Comparison of ENCODE assay signal across 1 cellular context in genomic region chr9:134643306-134643705, GRCh38.
TF ChIP-seq lines count a peak whose summit lies in the region.

No MANE protein-coding gene starts in this region.

TF ChIP-seq in GM23338, 12 proteins besides CTCF, POLR2A, EP300 and RAD21 (continued from another document):
- TF ChIP-seq, protein P1, sequence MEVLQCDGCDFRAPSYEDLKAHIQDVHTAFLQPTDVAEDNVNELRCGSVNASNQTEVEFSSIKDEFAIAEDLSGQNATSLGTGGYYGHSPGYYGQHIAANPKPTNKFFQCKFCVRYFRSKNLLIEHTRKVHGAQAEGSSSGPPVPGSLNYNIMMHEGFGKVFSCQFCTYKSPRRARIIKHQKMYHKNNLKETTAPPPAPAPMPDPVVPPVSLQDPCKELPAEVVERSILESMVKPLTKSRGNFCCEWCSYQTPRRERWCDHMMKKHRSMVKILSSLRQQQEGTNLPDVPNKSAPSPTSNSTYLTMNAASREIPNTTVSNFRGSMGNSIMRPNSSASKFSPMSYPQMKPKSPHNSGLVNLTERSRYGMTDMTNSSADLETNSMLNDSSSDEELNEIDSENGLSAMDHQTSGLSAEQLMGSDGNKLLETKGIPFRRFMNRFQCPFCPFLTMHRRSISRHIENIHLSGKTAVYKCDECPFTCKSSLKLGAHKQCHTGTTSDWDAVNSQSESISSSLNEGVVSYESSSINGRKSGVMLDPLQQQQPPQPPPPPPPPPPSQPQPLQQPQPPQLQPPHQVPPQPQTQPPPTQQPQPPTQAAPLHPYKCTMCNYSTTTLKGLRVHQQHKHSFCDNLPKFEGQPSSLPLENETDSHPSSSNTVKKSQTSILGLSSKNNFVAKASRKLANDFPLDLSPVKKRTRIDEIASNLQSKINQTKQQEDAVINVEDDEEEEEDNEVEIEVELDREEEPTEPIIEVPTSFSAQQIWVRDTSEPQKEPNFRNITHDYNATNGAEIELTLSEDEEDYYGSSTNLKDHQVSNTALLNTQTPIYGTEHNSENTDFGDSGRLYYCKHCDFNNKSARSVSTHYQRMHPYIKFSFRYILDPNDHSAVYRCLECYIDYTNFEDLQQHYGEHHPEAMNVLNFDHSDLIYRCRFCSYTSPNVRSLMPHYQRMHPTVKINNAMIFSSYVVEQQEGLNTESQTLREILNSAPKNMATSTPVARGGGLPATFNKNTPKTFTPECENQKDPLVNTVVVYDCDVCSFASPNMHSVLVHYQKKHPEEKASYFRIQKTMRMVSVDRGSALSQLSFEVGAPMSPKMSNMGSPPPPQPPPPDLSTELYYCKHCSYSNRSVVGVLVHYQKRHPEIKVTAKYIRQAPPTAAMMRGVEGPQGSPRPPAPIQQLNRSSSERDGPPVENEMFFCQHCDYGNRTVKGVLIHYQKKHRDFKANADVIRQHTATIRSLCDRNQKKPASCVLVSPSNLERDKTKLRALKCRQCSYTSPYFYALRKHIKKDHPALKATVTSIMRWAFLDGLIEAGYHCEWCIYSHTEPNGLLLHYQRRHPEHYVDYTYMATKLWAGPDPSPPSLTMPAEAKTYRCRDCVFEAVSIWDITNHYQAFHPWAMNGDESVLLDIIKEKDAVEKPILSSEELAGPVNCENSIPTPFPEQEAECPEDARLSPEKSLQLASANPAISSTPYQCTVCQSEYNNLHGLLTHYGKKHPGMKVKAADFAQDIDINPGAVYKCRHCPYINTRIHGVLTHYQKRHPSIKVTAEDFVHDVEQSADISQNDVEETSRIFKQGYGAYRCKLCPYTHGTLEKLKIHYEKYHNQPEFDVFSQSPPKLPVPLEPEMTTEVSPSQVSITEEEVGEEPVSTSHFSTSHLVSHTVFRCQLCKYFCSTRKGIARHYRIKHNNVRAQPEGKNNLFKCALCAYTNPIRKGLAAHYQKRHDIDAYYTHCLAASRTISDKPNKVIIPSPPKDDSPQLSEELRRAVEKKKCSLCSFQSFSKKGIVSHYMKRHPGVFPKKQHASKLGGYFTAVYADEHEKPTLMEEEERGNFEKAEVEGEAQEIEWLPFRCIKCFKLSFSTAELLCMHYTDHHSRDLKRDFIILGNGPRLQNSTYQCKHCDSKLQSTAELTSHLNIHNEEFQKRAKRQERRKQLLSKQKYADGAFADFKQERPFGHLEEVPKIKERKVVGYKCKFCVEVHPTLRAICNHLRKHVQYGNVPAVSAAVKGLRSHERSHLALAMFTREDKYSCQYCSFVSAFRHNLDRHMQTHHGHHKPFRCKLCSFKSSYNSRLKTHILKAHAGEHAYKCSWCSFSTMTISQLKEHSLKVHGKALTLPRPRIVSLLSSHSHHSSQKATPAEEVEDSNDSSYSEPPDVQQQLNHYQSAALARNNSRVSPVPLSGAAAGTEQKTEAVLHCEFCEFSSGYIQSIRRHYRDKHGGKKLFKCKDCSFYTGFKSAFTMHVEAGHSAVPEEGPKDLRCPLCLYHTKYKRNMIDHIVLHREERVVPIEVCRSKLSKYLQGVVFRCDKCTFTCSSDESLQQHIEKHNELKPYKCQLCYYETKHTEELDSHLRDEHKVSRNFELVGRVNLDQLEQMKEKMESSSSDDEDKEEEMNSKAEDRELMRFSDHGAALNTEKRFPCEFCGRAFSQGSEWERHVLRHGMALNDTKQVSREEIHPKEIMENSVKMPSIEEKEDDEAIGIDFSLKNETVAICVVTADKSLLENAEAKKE (CRISPR knock-in tag; IDR thresholded peaks at IDR 0.05) = no peak
- no peak for TF ChIP-seq JUNB (IDR thresholded peaks at IDR 0.05; ENCODE audit: unreplicated experiment)
- TF ChIP-seq STAT1 (IDR thresholded peaks at IDR 0.05; ENCODE audit: unreplicated experiment) = no peak
- TF ChIP-seq ZNF114 (CRISPR knock-in tag; IDR thresholded peaks at IDR 0.05) = no peak
- TF ChIP-seq EZH2 (IDR thresholded peaks at IDR 0.05; ENCODE audit: low read depth, unreplicated experiment) = no peak
